1 cellular context compared by ENCODE assay signal in genomic region chr11:6203327-6203726, GRCh38.
A peak's percentile ranks its signal among the peaks of the same experiment; 100 is the strongest.
TF ChIP-seq lines count a peak whose summit lies in the region.

No MANE protein-coding gene starts in this region.

TF ChIP-seq in GM12878, 131 proteins besides CTCF, POLR2A, EP300 and RAD21 (continued from another document):
- TF ChIP-seq PRDM15 (CRISPR knock-in tag; IDR thresholded peaks at IDR 0.05), result no peak
- no peak for TF ChIP-seq E2F8 (IDR thresholded peaks at IDR 0.05; ENCODE audit: low read depth, partially characterized antibody)
- TF ChIP-seq IKZF1 (conservative IDR thresholded peaks at IDR 0.05), result peak; percentile 65
- TF ChIP-seq POLR2AphosphoS2 (IDR thresholded peaks at IDR 0.05; ENCODE audit: low read depth, low read length), result no peak
- TF ChIP-seq MTA2 (IDR thresholded peaks at IDR 0.05; ENCODE audit: low read depth), result peak; percentile 27; the same call in 1 of the 2 replicates
- TF ChIP-seq, protein P1, sequence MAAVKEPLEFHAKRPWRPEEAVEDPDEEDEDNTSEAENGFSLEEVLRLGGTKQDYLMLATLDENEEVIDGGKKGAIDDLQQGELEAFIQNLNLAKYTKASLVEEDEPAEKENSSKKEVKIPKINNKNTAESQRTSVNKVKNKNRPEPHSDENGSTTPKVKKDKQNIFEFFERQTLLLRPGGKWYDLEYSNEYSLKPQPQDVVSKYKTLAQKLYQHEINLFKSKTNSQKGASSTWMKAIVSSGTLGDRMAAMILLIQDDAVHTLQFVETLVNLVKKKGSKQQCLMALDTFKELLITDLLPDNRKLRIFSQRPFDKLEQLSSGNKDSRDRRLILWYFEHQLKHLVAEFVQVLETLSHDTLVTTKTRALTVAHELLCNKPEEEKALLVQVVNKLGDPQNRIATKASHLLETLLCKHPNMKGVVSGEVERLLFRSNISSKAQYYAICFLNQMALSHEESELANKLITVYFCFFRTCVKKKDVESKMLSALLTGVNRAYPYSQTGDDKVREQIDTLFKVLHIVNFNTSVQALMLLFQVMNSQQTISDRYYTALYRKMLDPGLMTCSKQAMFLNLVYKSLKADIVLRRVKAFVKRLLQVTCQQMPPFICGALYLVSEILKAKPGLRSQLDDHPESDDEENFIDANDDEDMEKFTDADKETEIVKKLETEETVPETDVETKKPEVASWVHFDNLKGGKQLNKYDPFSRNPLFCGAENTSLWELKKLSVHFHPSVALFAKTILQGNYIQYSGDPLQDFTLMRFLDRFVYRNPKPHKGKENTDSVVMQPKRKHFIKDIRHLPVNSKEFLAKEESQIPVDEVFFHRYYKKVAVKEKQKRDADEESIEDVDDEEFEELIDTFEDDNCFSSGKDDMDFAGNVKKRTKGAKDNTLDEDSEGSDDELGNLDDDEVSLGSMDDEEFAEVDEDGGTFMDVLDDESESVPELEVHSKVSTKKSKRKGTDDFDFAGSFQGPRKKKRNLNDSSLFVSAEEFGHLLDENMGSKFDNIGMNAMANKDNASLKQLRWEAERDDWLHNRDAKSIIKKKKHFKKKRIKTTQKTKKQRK (IDR thresholded peaks at IDR 0.05; ENCODE audit: low read depth, low read length), result no peak
- TF ChIP-seq, protein P2, sequence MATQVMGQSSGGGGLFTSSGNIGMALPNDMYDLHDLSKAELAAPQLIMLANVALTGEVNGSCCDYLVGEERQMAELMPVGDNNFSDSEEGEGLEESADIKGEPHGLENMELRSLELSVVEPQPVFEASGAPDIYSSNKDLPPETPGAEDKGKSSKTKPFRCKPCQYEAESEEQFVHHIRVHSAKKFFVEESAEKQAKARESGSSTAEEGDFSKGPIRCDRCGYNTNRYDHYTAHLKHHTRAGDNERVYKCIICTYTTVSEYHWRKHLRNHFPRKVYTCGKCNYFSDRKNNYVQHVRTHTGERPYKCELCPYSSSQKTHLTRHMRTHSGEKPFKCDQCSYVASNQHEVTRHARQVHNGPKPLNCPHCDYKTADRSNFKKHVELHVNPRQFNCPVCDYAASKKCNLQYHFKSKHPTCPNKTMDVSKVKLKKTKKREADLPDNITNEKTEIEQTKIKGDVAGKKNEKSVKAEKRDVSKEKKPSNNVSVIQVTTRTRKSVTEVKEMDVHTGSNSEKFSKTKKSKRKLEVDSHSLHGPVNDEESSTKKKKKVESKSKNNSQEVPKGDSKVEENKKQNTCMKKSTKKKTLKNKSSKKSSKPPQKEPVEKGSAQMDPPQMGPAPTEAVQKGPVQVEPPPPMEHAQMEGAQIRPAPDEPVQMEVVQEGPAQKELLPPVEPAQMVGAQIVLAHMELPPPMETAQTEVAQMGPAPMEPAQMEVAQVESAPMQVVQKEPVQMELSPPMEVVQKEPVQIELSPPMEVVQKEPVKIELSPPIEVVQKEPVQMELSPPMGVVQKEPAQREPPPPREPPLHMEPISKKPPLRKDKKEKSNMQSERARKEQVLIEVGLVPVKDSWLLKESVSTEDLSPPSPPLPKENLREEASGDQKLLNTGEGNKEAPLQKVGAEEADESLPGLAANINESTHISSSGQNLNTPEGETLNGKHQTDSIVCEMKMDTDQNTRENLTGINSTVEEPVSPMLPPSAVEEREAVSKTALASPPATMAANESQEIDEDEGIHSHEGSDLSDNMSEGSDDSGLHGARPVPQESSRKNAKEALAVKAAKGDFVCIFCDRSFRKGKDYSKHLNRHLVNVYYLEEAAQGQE (IDR thresholded peaks at IDR 0.05; ENCODE audit: low read depth, low read length), result no peak
- no peak for TF ChIP-seq NR2C2 (IDR thresholded peaks at IDR 0.05; ENCODE audit: borderline replicate concordance, control insufficient read depth, insufficient read length, low read depth)
- no peak for TF ChIP-seq NFIC (IDR thresholded peaks at IDR 0.05; ENCODE audit: low read depth, low read length)
- no peak for TF ChIP-seq WRNIP1 (IDR thresholded peaks at IDR 0.05; ENCODE audit: borderline replicate concordance, low read depth, low read length)
- no peak for TF ChIP-seq ATF7 (IDR thresholded peaks at IDR 0.05; ENCODE audit: low read depth)
- TF ChIP-seq ZNF217 (IDR thresholded peaks at IDR 0.05), result no peak
- peak; percentile 57 for TF ChIP-seq RUNX3 (IDR thresholded peaks at IDR 0.05; ENCODE audit: low read length)
- TF ChIP-seq MXI1 (IDR thresholded peaks at IDR 0.05; ENCODE audit: low read depth, low read length), result no peak
- TF ChIP-seq BHLHE40 (IDR thresholded peaks at IDR 0.05; ENCODE audit: borderline replicate concordance in 1 of 2, low read depth in 2 of 2, low read length in 1 of 2), result peak; percentile 18 to 69; a peak in 2 of 4 replicates
- TF ChIP-seq YY1 (IDR thresholded peaks at IDR 0.05; ENCODE audit: low read depth, low read length), result no peak
- no peak for TF ChIP-seq ZNF24 (IDR thresholded peaks at IDR 0.05)
- TF ChIP-seq ZNF592 (IDR thresholded peaks at IDR 0.05), result no peak
- TF ChIP-seq MLLT1 (IDR thresholded peaks at IDR 0.05), result no peak
- no peak for TF ChIP-seq PAX5 (IDR thresholded peaks at IDR 0.05; ENCODE audit: borderline replicate concordance, low read depth, low read length)
- TF ChIP-seq SUZ12 (IDR thresholded peaks at IDR 0.05; ENCODE audit: unreplicated experiment), result no peak
- no peak for TF ChIP-seq POU2F2 (IDR thresholded peaks at IDR 0.05; ENCODE audit: borderline replicate concordance, low read depth, low read length)
TF ChIP-seq in GM12878: peak in this region for 12.
